In genomic region chr17:18262111-18262510, GRCh38 we compare ENCODE assay signal across 7 cellular contexts. TPM values are rescaled to one million over a fixed set of nuclear protein-coding genes. Genes with fewer than 3 reads are reported as not detected.
A peak's percentile ranks its signal among the peaks of the same experiment; 100 is the strongest.
DNase-seq lines count a peak whose midpoint lies in the region; ATAC-seq and TF ChIP-seq lines count a peak whose summit lies in the region.
"Had no signal": no experiment of that assay in that cellular context is flagged by ENCODE, and none has a peak within 500 bp of the region (broad histone marks: within the 10 kb centered on the region; RNA-seq: fewer than 3 reads in every experiment).

No MANE protein-coding gene starts in this region.

- H3K9me3 Mint-ChIP-seq in HFFc6: no peaks in the 10 kb centered on the region
- no peaks in the 10 kb centered on the region for H3K9me3 Mint-ChIP-seq in neural crest cell

- H3K27me3 Mint-ChIP-seq in HFFc6 (ENCODE audit: insufficient read depth) (no peaks in the 10 kb centered on the region), neural crest cell (ENCODE audit: low read depth) (no peaks in the 10 kb centered on the region)

- H3K27ac Mint-ChIP-seq in HFFc6 (peak overlapping the region; percentile 90), neural crest cell (ENCODE audit: unreplicated experiment) (no peak overlapping the region)

- H3K36me3 ChIP-seq in adrenal gland (replicated peaks in 1 of 2): peaks cover 0 to 31% of the 10 kb centered on the region in 2 donors

- H3K4me1 ChIP-seq in adrenal gland (replicated peaks in 1 of 2): peaks cover 31 to 41% of the 10 kb centered on the region in 2 donors

- DNase-seq in HFFc6 (no peak), adrenal gland (no peak), neural crest cell (ENCODE audit: low read depth, low spot score) (no peak), cerebellar nuclear complex (lab: John Stamatoyannopoulos, UW) (no peak), DMS79 treated with DMSO at 0.1 percent for 48 hours (lab: John Stamatoyannopoulos, UW) (no peak)

- no peaks in the 10 kb centered on the region for H3K9me3 ChIP-seq in adrenal gland (replicated peaks in 1 of 3)

- peaks cover 5% of the 10 kb centered on the region; the same call in 1 of the 2 replicates for H3K36me3 Mint-ChIP-seq in HFFc6 (ENCODE audit: low read depth)
- no peaks in the 10 kb centered on the region for H3K36me3 Mint-ChIP-seq in neural crest cell (ENCODE audit: low read depth)

- H3K27me3 ChIP-seq in adrenal gland: no peaks in the 10 kb centered on the region

- no peak for ATAC-seq in HG03521 (IDR thresholded peaks at IDR 0.05; ENCODE audit: unreplicated experiment)
- ATAC-seq: Panc1 had no signal

- TF ChIP-seq CTCF in HFFc6 (IDR thresholded peaks at IDR 0.05) (no peak), adrenal gland (IDR thresholded peaks at IDR 0.05) (no peak), neural crest cell (conservative IDR thresholded peaks at IDR 0.05) (no peak)

- H3K4me3 ChIP-seq in adrenal gland: no peak overlapping the region

- 63 to 76% methylated on average over 2 of the region's 2 CpGs; no CpG with 5 or more reads in 2 of the 4 donors for WGBS in adrenal gland, 4 donors

- no peak for TF ChIP-seq POLR2A in adrenal gland (IDR thresholded peaks at IDR 0.05)

- peak overlapping the region; percentile 91 for H3K4me3 Mint-ChIP-seq in HFFc6
- peak overlapping the region; percentile 88 for H3K4me3 Mint-ChIP-seq in neural crest cell

- intact Hi-C loops in adrenal gland (cut with DNase I): no loop called here

- H3K27ac ChIP-seq in adrenal gland: peak overlapping the region in 4 of 5 donors; percentile 91 to 96 (median 93)

- H3K4me1 Mint-ChIP-seq in HFFc6 (ENCODE audit: low read depth) (peaks cover 31% of the 10 kb centered on the region), neural crest cell (peaks cover 17% of the 10 kb centered on the region)

RNA-seq across cellular contexts. Expression of gene MIEF2, which starts 1.6 kb away (rescaled TPM):
- 10 to 100 TPM; 13.3 to 19.9 (median 16.6) TPM for total RNA-seq in HFFc6 (2021; fragmentation: NEBNext Ultra II Directional; extraction: Animal tissue kit (Norgen Biotek cat#: 25700))
- total RNA-seq in adrenal gland: 10 to 100 TPM; 18.3 to 46.6 (median 29.2) TPM
- polyA plus RNA-seq in adrenal gland: 10 to 100 TPM in 1 of 3 donors, 1 to 10 TPM in 2; 4.1 to 10.7 (median 9.5) TPM
- 8.8 and 12.2 TPM in 2 replicates for total RNA-seq in neural crest cell

RNA-seq across cellular contexts. Expression of gene FLII, which starts 3.6 kb away (rescaled TPM):
- 100 to 1,000 TPM; 347 to 472 (median 438) TPM for total RNA-seq in HFFc6 (2021; fragmentation: NEBNext Ultra II Directional; extraction: Animal tissue kit (Norgen Biotek cat#: 25700))
- total RNA-seq in adrenal gland (100 to 1,000 TPM; 172 to 331 (median 297) TPM), neural crest cell (181 and 183 TPM in 2 replicates)
- 100 to 1,000 TPM; 276 to 652 (median 461) TPM for polyA plus RNA-seq in adrenal gland

RNA-seq across cellular contexts. Expression of gene LLGL1, which starts 36.7 kb away (rescaled TPM):
- 10 to 100 TPM; 38.0 to 50.8 (median 41.0) TPM for total RNA-seq in HFFc6 (2021; fragmentation: NEBNext Ultra II Directional; extraction: Animal tissue kit (Norgen Biotek cat#: 25700))
- total RNA-seq in adrenal gland (10 to 100 TPM; 21.8 to 65.1 (median 48.2) TPM), neural crest cell (93.3 and 99.3 TPM in 2 replicates)
- polyA plus RNA-seq in adrenal gland: 10 to 100 TPM in 1 of 3 donors, 1 to 10 TPM in 2; 4.1 to 27.8 (median 8.9) TPM

RNA-seq across cellular contexts. Expression of gene TOP3A, which starts 52.7 kb away (rescaled TPM):
- 10 to 100 TPM; 23.0 to 26.4 (median 24.0) TPM for total RNA-seq in HFFc6 (2021; fragmentation: NEBNext Ultra II Directional; extraction: Animal tissue kit (Norgen Biotek cat#: 25700))
- total RNA-seq in adrenal gland (10 to 100 TPM; 20.4 to 59.6 (median 32.8) TPM), neural crest cell (98.5 and 107 TPM in 2 replicates)
- 10 to 100 TPM; 17.8 to 33.0 (median 19.2) TPM for polyA plus RNA-seq in adrenal gland

RNA-seq across cellular contexts. Expression of gene SMCR8, which starts 53.0 kb away (rescaled TPM):
- 10 to 100 TPM; 13.9 to 16.9 (median 15.5) TPM for total RNA-seq in HFFc6 (2021; fragmentation: NEBNext Ultra II Directional; extraction: Animal tissue kit (Norgen Biotek cat#: 25700))
- 10 to 100 TPM; 16.4 to 21.4 (median 18.5) TPM for total RNA-seq in adrenal gland
- 10 to 100 TPM in 1 of 3 donors, 1 to 10 TPM in 2; 1.7 to 13.8 (median 4.6) TPM for polyA plus RNA-seq in adrenal gland
- total RNA-seq in neural crest cell: 20.2 and 20.8 TPM in 2 replicates
